28 cellular contexts compared by ENCODE assay signal in the genomic region with DNA sequence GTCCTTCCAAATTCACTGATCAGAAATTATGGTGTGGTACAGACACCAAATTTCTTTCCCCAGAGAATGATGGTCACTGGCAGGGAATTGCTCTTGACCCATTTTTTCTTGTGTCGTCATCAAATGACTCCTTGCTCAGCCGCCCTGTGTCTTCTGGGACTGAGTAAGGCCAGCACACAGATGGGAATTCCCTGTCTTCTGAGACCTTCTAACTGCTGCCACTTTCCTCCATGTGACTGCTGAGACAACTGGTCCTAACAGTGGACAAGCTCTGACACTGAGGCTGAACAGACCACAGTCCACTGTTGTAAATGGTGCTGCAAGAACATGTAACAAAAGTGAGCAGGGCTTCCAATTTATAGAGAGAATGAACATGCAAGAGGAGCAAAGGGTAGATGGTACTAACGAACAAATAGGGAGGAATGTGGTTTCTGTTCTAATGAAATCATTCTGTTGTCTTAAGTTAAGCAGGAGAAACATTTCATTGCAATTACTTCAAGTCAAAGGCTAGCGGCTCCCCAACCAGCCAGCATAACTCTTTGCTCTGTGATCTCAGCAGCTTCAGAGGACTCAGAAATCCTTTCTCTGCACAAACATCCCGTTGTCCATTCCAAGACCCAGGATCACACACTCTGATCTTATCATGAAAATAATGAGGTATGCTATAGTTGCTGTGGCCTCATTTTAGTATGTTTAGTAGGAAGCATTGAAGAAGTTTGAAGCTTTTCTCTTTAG.
"Had no signal": no experiment of that assay in that cellular context is flagged by ENCODE, and none has a peak within 500 bp of the region (broad histone marks: within the 10 kb centered on the region; RNA-seq: fewer than 3 reads in every experiment).

No MANE protein-coding gene starts in this region.

- H3K27ac ChIP-seq: body of pancreas, cardiac muscle cell, coronary artery, heart right ventricle, left lung, lower lobe of right lung, neural progenitor cell, right atrium auricular region, suprapubic skin, tibial artery had no signal

- H3K4me3 ChIP-seq: body of pancreas, cardiac muscle cell, coronary artery, heart right ventricle, left lung, lower lobe of right lung, neural progenitor cell, right atrium auricular region, suprapubic skin, tibial artery had no signal

- H3K4me2 ChIP-seq: neural progenitor cell had no signal

- H3K9ac ChIP-seq: neural progenitor cell had no signal

- H3K9me3 ChIP-seq: body of pancreas, heart right ventricle, left lung, lower lobe of right lung, right atrium auricular region, suprapubic skin, tibial artery had no signal

- H3K4me1 ChIP-seq: lower lobe of right lung, neural progenitor cell had no signal

- H3K27me3 ChIP-seq: body of pancreas, cardiac muscle cell, left lung, neural progenitor cell, right atrium auricular region, suprapubic skin, tibial artery had no signal

- DNase-seq: activated CD4-positive, alpha-beta T cell treated with anti-CD3 and anti-CD28 coated beads for 36 hours; activated CD4-positive, CD25-positive, alpha-beta regulatory T cell; activated CD8-positive, alpha-beta memory T cell treated with anti-CD3 and anti-CD28 coated beads, Interleukin-2, amount 10 ng/mL, durations not matched to agents 7 days and 5 days; activated CD8-positive, alpha-beta T cell treated with anti-CD3 and anti-CD28 coated beads, Interleukin-2, amount 10 ng/mL, durations not matched to agents 7 days and 5 days; activated naive CD4-positive, alpha-beta T cell; activated T-cell treated with anti-CD3 and anti-CD28 coated beads, Interleukin-2, amount 50 U/mL, for 48 hours; aorta; body of pancreas; cerebellar nuclear complex; effector memory CD8-positive, alpha-beta T cell; foreskin melanocyte; heart right ventricle; kidney glomerular epithelial cell; left lung; lower lobe of right lung; mesenchymal stem cell; natural killer cell; occipital lobe; stimulated activated CD4-positive, alpha-beta T cell treated with anti-CD3 and anti-CD28 coated beads, Interleukin-15, amount 100 ng/mL, for 24 hours; stimulated activated CD4-positive, alpha-beta T cell treated with anti-CD3 and anti-CD28 coated beads, Interleukin-2, amount 100 ng/mL, for 24 hours; stimulated activated naive CD4-positive, alpha-beta T cell; T-helper 2 cell; tibial artery had no signal

- H3K36me3 ChIP-seq: cardiac muscle cell, heart right ventricle, left lung, lower lobe of right lung, neural progenitor cell, right atrium auricular region, suprapubic skin, tibial artery had no signal

- H2AFZ ChIP-seq: neural progenitor cell had no signal
